19 cellular contexts compared by ENCODE assay signal in the genomic region with DNA sequence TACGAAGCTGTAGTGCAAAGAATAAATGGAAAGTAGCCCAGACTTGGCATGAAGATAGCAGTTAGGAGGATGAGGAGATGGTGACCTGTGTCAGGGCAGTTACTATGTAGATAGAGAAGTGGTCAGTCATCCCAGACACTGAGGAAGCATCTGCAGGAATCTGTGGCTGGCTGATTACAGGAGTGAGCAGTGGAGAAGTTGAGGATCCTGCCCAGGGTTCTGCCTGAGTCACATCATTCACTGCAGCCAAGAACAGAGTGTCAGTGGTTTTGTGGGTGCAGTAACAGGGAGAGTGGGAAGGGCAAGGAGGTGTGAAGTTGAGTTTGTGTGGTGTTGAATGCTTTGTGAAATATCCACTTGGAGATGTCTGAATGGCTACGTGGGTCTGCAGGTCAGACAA.
A peak's percentile ranks its signal among the peaks of the same experiment; 100 is the strongest.
DNase-seq lines count a peak whose midpoint lies in the region; ATAC-seq and TF ChIP-seq lines count a peak whose summit lies in the region.
"Had no signal": no experiment of that assay in that cellular context is flagged by ENCODE, and none has a peak within 500 bp of the region (broad histone marks: within the 10 kb centered on the region; RNA-seq: fewer than 3 reads in every experiment).

No MANE protein-coding gene starts in this region.

- intact Hi-C loops in left cardiac atrium (cut with DNase I): no loop called here

- TF ChIP-seq CTCF in epithelial cell of esophagus (IDR thresholded peaks at IDR 0.05; ENCODE audit: insufficient read depth, low read depth, low read length, missing control alignments) (no peak), GM20000 (IDR thresholded peaks at IDR 0.05; ENCODE audit: extremely low read depth, missing control alignments) (no peak)

- no peak for ATAC-seq in left cardiac atrium
- ATAC-seq in GM21723 (IDR thresholded peaks at IDR 0.05; ENCODE audit: unreplicated experiment): no peak
- ATAC-seq: activated naive CD4-positive, alpha-beta T cell treated with anti-CD3 and anti-CD28 coated beads, Interleukin-2, amount 50 U/mL, for 72 hours; effector memory CD8-positive, alpha-beta T cell had no signal

- DNase-seq in HCEC 1CT: peak; percentile 17
- peak; percentile 59 for DNase-seq in SKM-1 treated with dmso at 0.1 percent for 144 hours (lab: John Stamatoyannopoulos, UW; ENCODE audit: unreplicated experiment)
- DNase-seq in epithelial cell of esophagus (ENCODE audit: low read depth): peak; percentile 13
- peak; percentile 5 for DNase-seq in stromal cell of bone marrow (ENCODE audit: low read depth)
- no peak for DNase-seq in ecto neural progenitor cell (ENCODE audit: low spot score)
- DNase-seq in left cardiac atrium: no peak
- no peak for DNase-seq in GM20000 (ENCODE audit: low spot score)
- DNase-seq: activated CD4-positive, alpha-beta T cell treated with anti-CD3 and anti-CD28 coated beads, Interleukin-2, amount 10 ng/mL, durations not matched to agents 24 days and 14 days; CD4-positive, alpha-beta T cell; central memory CD4-positive, alpha-beta T cell; effector memory CD8-positive, alpha-beta T cell; NCI-H1694 treated with DMSO at 0.1 percent for 48 hours; NCI-H446 treated with DMSO at 0.1 percent for 48 hours; SHP77 treated with DMSO at 0.1 percent for 48 hours; stimulated activated naive CD4-positive, alpha-beta T cell; T-helper 9 cell had no signal

- no peak overlapping the region for H3K4me3 ChIP-seq in epithelial cell of esophagus (ENCODE audit: low read length)
- H3K4me3 ChIP-seq: lung had no signal

Comparison
In these comparisons a context has a peak if more than half of its experiments do, and no peak if none do; other contexts are left out.
1. DNase-seq: peak in HCEC 1CT (single experiment), SKM-1 treated with dmso at 0.1 percent for 144 hours (single experiment), epithelial cell of esophagus (single experiment) and stromal cell of bone marrow (single experiment); none in ecto neural progenitor cell (single experiment), left cardiac atrium (single experiment) and GM20000 (single experiment).